8 cellular contexts compared by ENCODE assay signal in the genomic region with DNA sequence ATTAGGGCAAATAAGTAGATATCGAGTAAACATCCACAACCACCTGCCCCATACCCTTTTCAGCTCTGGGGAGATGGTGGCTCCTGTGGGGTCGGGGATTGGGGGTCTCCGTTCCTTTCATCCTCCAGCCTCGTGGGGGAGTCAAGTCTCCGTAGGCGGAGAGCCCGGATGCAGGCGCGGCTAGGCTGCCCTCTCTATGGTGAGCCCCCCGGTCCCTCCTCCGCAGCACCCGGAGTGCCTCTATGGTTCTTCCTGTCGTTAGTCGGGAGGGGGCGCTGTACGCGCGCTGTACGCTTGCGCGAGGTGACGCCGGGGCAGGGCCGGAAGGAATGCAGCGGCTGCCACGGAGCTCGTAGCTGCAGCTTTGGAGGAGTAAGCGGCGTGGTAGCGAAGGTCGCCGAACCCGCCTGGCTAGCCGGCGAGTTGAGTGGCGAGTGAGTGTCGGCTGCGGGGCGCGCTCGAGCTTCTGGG. TPM values are rescaled to one million over a fixed set of nuclear protein-coding genes. Genes with fewer than 3 reads are reported as not detected.
DNase-seq lines count a peak whose midpoint lies in the region; ATAC-seq and TF ChIP-seq lines count a peak whose summit lies in the region.

No MANE protein-coding gene starts in this region.

- no peaks in the 10 kb centered on the region for H3K27me3 Mint-ChIP-seq in activated T-helper 17 cell treated with anti-CD3 and anti-CD28 coated beads, Interleukin-2, amount 50 U/mL, for 72 hours
- H3K27me3 Mint-ChIP-seq in naive thymus-derived CD8-positive, alpha-beta T cell = no peaks in the 10 kb centered on the region
- H3K27me3 Mint-ChIP-seq in stimulated activated naive B cell treated with anti-CD40 and anti-IgM and Interleukin-4, amounts not matched to agents 10 μg/mL and 1 μg/mL and 100 μg/mL, for 72 hours = peaks cover 0 to 5% of the 10 kb centered on the region in 2 donors

- no peaks in the 10 kb centered on the region for H3K9me3 Mint-ChIP-seq in activated T-helper 17 cell treated with anti-CD3 and anti-CD28 coated beads, Interleukin-2, amount 50 U/mL, for 72 hours
- no peaks in the 10 kb centered on the region for H3K9me3 Mint-ChIP-seq in naive thymus-derived CD8-positive, alpha-beta T cell
- H3K9me3 Mint-ChIP-seq in stimulated activated naive B cell treated with anti-CD40 and anti-IgM and Interleukin-4, amounts not matched to agents 10 μg/mL and 1 μg/mL and 100 μg/mL, for 72 hours = no peaks in the 10 kb centered on the region

- H3K4me1 Mint-ChIP-seq in activated T-helper 17 cell treated with anti-CD3 and anti-CD28 coated beads, Interleukin-2, amount 50 U/mL, for 72 hours = peaks cover 9% of the 10 kb centered on the region
- H3K4me1 Mint-ChIP-seq in naive thymus-derived CD8-positive, alpha-beta T cell = peaks cover 17 to 37% (median 30%) of the 10 kb centered on the region in 4 donors
- H3K4me1 Mint-ChIP-seq in stimulated activated naive B cell treated with anti-CD40 and anti-IgM and Interleukin-4, amounts not matched to agents 10 μg/mL and 1 μg/mL and 100 μg/mL, for 72 hours = peaks cover 2 to 28% of the 10 kb centered on the region in 2 donors

- POLR2A ChIA-PET in naive thymus-derived CD8-positive, alpha-beta T cell (lab: Charles Lee) = interaction anchor here (0.5 to 1.5 kb wide), 12 partner anchors 20 to 805 kb away, joined by 3 to 8 read pairs (median 4); partner anchors contain the start of gene RBAK

- peak; percentile 61 for TF ChIP-seq CTCF in fibroblast of mammary gland (conservative IDR thresholded peaks at IDR 0.05; ENCODE audit: control insufficient read depth, insufficient read depth, low read depth, low read length)

- H3K27ac Mint-ChIP-seq in activated T-helper 17 cell treated with anti-CD3 and anti-CD28 coated beads, Interleukin-2, amount 50 U/mL, for 72 hours = peak overlapping the region; percentile 96
- H3K27ac Mint-ChIP-seq in naive thymus-derived CD8-positive, alpha-beta T cell = peak overlapping the region; percentile 88 to 99 (median 98)
- H3K27ac Mint-ChIP-seq in stimulated activated naive B cell treated with anti-CD40 and anti-IgM and Interleukin-4, amounts not matched to agents 10 μg/mL and 1 μg/mL and 100 μg/mL, for 72 hours = peak overlapping the region; percentile 99

- H3K4me3 Mint-ChIP-seq in activated T-helper 17 cell treated with anti-CD3 and anti-CD28 coated beads, Interleukin-2, amount 50 U/mL, for 72 hours = peak overlapping the region; percentile 90
- peak overlapping the region; percentile 95 to 99 (median 98) for H3K4me3 Mint-ChIP-seq in naive thymus-derived CD8-positive, alpha-beta T cell
- peak overlapping the region; percentile 96 to 100 for H3K4me3 Mint-ChIP-seq in stimulated activated naive B cell treated with anti-CD40 and anti-IgM and Interleukin-4, amounts not matched to agents 10 μg/mL and 1 μg/mL and 100 μg/mL, for 72 hours

- DNase-seq in EH (ENCODE audit: low read depth) (peak; percentile 91), KG1 (lab: John Stamatoyannopoulos, UW) (peak; percentile 93), RKO (ENCODE audit: low spot score) (peak; percentile 92), fibroblast of mammary gland (ENCODE audit: low read depth) (peak; percentile 86)
- peak; percentile 87 to 97 (median 94) for DNase-seq in naive thymus-derived CD8-positive, alpha-beta T cell
- DNase-seq in stimulated activated naive B cell treated with anti-CD40 and anti-IgM and Interleukin-4, amounts not matched to agents 10 μg/mL and 1 μg/mL and 100 μg/mL, for 72 hours = peak; percentile 93

- H3K36me3 Mint-ChIP-seq in activated T-helper 17 cell treated with anti-CD3 and anti-CD28 coated beads, Interleukin-2, amount 50 U/mL, for 72 hours (ENCODE audit: low read depth) = peaks cover 36% of the 10 kb centered on the region
- peaks cover 5 to 30% (median 13%) of the 10 kb centered on the region in 3 donors for H3K36me3 Mint-ChIP-seq in naive thymus-derived CD8-positive, alpha-beta T cell
- H3K36me3 Mint-ChIP-seq in stimulated activated naive B cell treated with anti-CD40 and anti-IgM and Interleukin-4, amounts not matched to agents 10 μg/mL and 1 μg/mL and 100 μg/mL, for 72 hours = peaks cover 11 to 17% of the 10 kb centered on the region in 2 donors

- H3K4me3 ChIP-seq in fibroblast of mammary gland (ENCODE audit: control insufficient read depth, low read depth, low read length) = peak overlapping the region; percentile 67

- peak; percentile 96 for ATAC-seq in GM21737 (IDR thresholded peaks at IDR 0.05; ENCODE audit: unreplicated experiment)
- peak; percentile 98 for ATAC-seq in activated T-helper 17 cell treated with anti-CD3 and anti-CD28 coated beads, Interleukin-2, amount 50 U/mL, for 72 hours (replicated peaks)
- peak; percentile 94 to 95 for ATAC-seq in naive thymus-derived CD8-positive, alpha-beta T cell
- peak; percentile 96 to 99 for ATAC-seq in stimulated activated naive B cell treated with anti-CD40 and anti-IgM and Interleukin-4, amounts not matched to agents 10 μg/mL and 1 μg/mL and 100 μg/mL, for 72 hours (replicated peaks)

RNA-seq across cellular contexts. Expression of gene MMD2, which starts 14.8 kb away (rescaled TPM):
- total RNA-seq in activated T-helper 17 cell treated with anti-CD3 and anti-CD28 coated beads, Interleukin-2, amount 50 U/mL, for 72 hours = not detected
- total RNA-seq in naive thymus-derived CD8-positive, alpha-beta T cell = not detected
- not detected for polyA plus RNA-seq in naive thymus-derived CD8-positive, alpha-beta T cell

Comparison
In these comparisons a context has a peak if more than half of its experiments do, and no peak if none do; other contexts are left out.
1. Peak in every context shown above with its lines: DNase-seq, ATAC-seq and H3K4me3 ChIP-seq.